In genomic region chr9:92974161-92974661, GRCh38 we compare ENCODE assay signal across 15 cellular contexts. TPM values are rescaled to one million over a fixed set of nuclear protein-coding genes. Genes with fewer than 3 reads are reported as not detected.
DNase-seq lines count a peak whose midpoint lies in the region; ATAC-seq and TF ChIP-seq lines count a peak whose summit lies in the region.
"Had no signal": no experiment of that assay in that cellular context is flagged by ENCODE, and none has a peak within 500 bp of the region (broad histone marks: within the 10 kb centered on the region; RNA-seq: fewer than 3 reads in every experiment).

No MANE protein-coding gene starts in this region.

- peak overlapping the region; percentile 86 for H3K27ac Mint-ChIP-seq in activated CD4-positive, alpha-beta memory T cell treated with anti-CD3 and anti-CD28 coated beads for 36 hours
- no peak overlapping the region for H3K27ac Mint-ChIP-seq in activated CD4-positive, alpha-beta memory T cell treated with anti-CD3 and anti-CD28 coated beads, Interleukin-2, amount 10 ng/mL, durations not matched to agents 7 days and 5 days
- peak overlapping the region; percentile 91 for H3K27ac Mint-ChIP-seq in activated naive CD8-positive, alpha-beta T cell
- peak overlapping the region; percentile 37 for H3K27ac Mint-ChIP-seq in memory B cell

- no peak for DNase-seq in activated CD4-positive, alpha-beta memory T cell treated with anti-CD3 and anti-CD28 coated beads for 36 hours
- DNase-seq in activated CD4-positive, alpha-beta memory T cell treated with anti-CD3 and anti-CD28 coated beads, Interleukin-2, amount 10 ng/mL, durations not matched to agents 7 days and 5 days: no peak
- no peak for DNase-seq in memory B cell (ENCODE audit: low spot score in 2 of 2)
- DNase-seq in upper lobe of right lung: peak; percentile 70
- no peak for DNase-seq in putamen (ENCODE audit: low spot score)
- no peak for DNase-seq in heart right ventricle
- DNase-seq: caudate nucleus, DMS79, NCI-H1105 treated with DMSO at 0.1 percent for 48 hours, NCI-H510A treated with DMSO at 0.1 percent for 48 hours, Right ventricle myocardium superior had no signal

- ATAC-seq in memory B cell (ENCODE audit: low read depth) (no peak), upper lobe of right lung (peak; percentile 66), HG02678 (IDR thresholded peaks at IDR 0.05; ENCODE audit: unreplicated experiment) (no peak), heart right ventricle (no peak)

- peak overlapping the region; percentile 26 for H3K27ac ChIP-seq in upper lobe of right lung
- no peak overlapping the region for H3K27ac ChIP-seq in heart right ventricle
- H3K27ac ChIP-seq: tibial nerve had no signal

- H3K27me3 ChIP-seq in upper lobe of right lung (no peaks in the 10 kb centered on the region), heart right ventricle (peaks cover 0 to 5% (median 0%) of the 10 kb centered on the region in 7 donors)
- H3K27me3 ChIP-seq: tibial nerve had no signal

- peaks cover 38% of the 10 kb centered on the region for H3K4me1 ChIP-seq in upper lobe of right lung
- peaks cover 0 to 65% (median 7%) of the 10 kb centered on the region in 9 donors for H3K4me1 ChIP-seq in heart right ventricle

- H3K4me3 ChIP-seq in upper lobe of right lung (no peak overlapping the region), heart right ventricle (no peak overlapping the region)
- H3K4me3 ChIP-seq: skin epidermis, tibial nerve had no signal

- intact Hi-C loops in activated CD4-positive, alpha-beta memory T cell treated with anti-CD3 and anti-CD28 coated beads for 36 hours (cut with micrococcal nuclease): no loop called here
- intact Hi-C loops in upper lobe of right lung (cut with DNase I): no loop called here
- intact Hi-C loops in heart right ventricle (cut with DNase I): no loop called here

- 76 to 81% methylated on average over 10 of the region's 10 CpGs for WGBS in heart right ventricle, 2 donors

- H3K36me3 ChIP-seq in upper lobe of right lung (peaks cover 5% of the 10 kb centered on the region), heart right ventricle (peaks cover 0 to 31% (median 0%) of the 10 kb centered on the region in 9 donors)
- H3K36me3 ChIP-seq: tibial nerve had no signal

- H3K27me3 Mint-ChIP-seq in activated CD4-positive, alpha-beta memory T cell treated with anti-CD3 and anti-CD28 coated beads for 36 hours: no peaks in the 10 kb centered on the region
- no peaks in the 10 kb centered on the region for H3K27me3 Mint-ChIP-seq in activated CD4-positive, alpha-beta memory T cell treated with anti-CD3 and anti-CD28 coated beads, Interleukin-2, amount 10 ng/mL, durations not matched to agents 7 days and 5 days
- H3K27me3 Mint-ChIP-seq in activated naive CD8-positive, alpha-beta T cell: no peaks in the 10 kb centered on the region
- no peaks in the 10 kb centered on the region for H3K27me3 Mint-ChIP-seq in memory B cell

- POLR2A ChIA-PET in activated CD4-positive, alpha-beta memory T cell treated with anti-CD3 and anti-CD28 coated beads for 36 hours (lab: Charles Lee): interaction anchor here (1.5 kb wide), 1 partner anchor 9 kb away, joined by 3 read pairs; no protein-coding TSS in a partner anchor
- POLR2A ChIA-PET in activated CD4-positive, alpha-beta memory T cell treated with anti-CD3 and anti-CD28 coated beads, Interleukin-2, amount 10 ng/mL, durations not matched to agents 7 days and 5 days (lab: Charles Lee): interaction anchor here (1.1 to 3.2 kb wide), 2 partner anchors 8 to 10 kb away, joined by 3 to 19 read pairs; no protein-coding TSS in a partner anchor

- no peaks in the 10 kb centered on the region for H3K9me3 Mint-ChIP-seq in activated CD4-positive, alpha-beta memory T cell treated with anti-CD3 and anti-CD28 coated beads for 36 hours
- H3K9me3 Mint-ChIP-seq in activated CD4-positive, alpha-beta memory T cell treated with anti-CD3 and anti-CD28 coated beads, Interleukin-2, amount 10 ng/mL, durations not matched to agents 7 days and 5 days: no peaks in the 10 kb centered on the region
- H3K9me3 Mint-ChIP-seq in activated naive CD8-positive, alpha-beta T cell (ENCODE audit: low read depth): no peaks in the 10 kb centered on the region
- no peaks in the 10 kb centered on the region for H3K9me3 Mint-ChIP-seq in memory B cell

- TF ChIP-seq CTCF in upper lobe of right lung (IDR thresholded peaks at IDR 0.05) (no peak), heart right ventricle (IDR thresholded peaks at IDR 0.05) (no peak)

- H3K36me3 Mint-ChIP-seq in activated CD4-positive, alpha-beta memory T cell treated with anti-CD3 and anti-CD28 coated beads for 36 hours: peaks cover 36% of the 10 kb centered on the region
- peaks cover 83% of the 10 kb centered on the region for H3K36me3 Mint-ChIP-seq in activated CD4-positive, alpha-beta memory T cell treated with anti-CD3 and anti-CD28 coated beads, Interleukin-2, amount 10 ng/mL, durations not matched to agents 7 days and 5 days (ENCODE audit: low read depth)
- peaks cover 12% of the 10 kb centered on the region for H3K36me3 Mint-ChIP-seq in activated naive CD8-positive, alpha-beta T cell
- H3K36me3 Mint-ChIP-seq in memory B cell: peaks cover 24% of the 10 kb centered on the region

- peaks cover 87% of the 10 kb centered on the region for H3K4me1 Mint-ChIP-seq in activated CD4-positive, alpha-beta memory T cell treated with anti-CD3 and anti-CD28 coated beads for 36 hours (ENCODE audit: low read depth)
- H3K4me1 Mint-ChIP-seq in activated CD4-positive, alpha-beta memory T cell treated with anti-CD3 and anti-CD28 coated beads, Interleukin-2, amount 10 ng/mL, durations not matched to agents 7 days and 5 days: peaks cover 80% of the 10 kb centered on the region
- peaks cover 91% of the 10 kb centered on the region for H3K4me1 Mint-ChIP-seq in activated naive CD8-positive, alpha-beta T cell (ENCODE audit: low read depth)
- peaks cover 51% of the 10 kb centered on the region for H3K4me1 Mint-ChIP-seq in memory B cell

- no peaks in the 10 kb centered on the region for H3K9me3 ChIP-seq in upper lobe of right lung
- no peaks in the 10 kb centered on the region for H3K9me3 ChIP-seq in heart right ventricle
- H3K9me3 ChIP-seq: tibial nerve had no signal

- CTCF ChIA-PET in activated CD4-positive, alpha-beta memory T cell treated with anti-CD3 and anti-CD28 coated beads for 36 hours (lab: Charles Lee): interaction anchor here (1.4 kb wide), 2 partner anchors 12 to 30 kb away, joined by 5 read pairs; no protein-coding TSS in a partner anchor
- CTCF ChIA-PET in activated CD4-positive, alpha-beta memory T cell treated with anti-CD3 and anti-CD28 coated beads, Interleukin-2, amount 10 ng/mL, durations not matched to agents 7 days and 5 days (lab: Charles Lee): no interaction called here

- no peak overlapping the region for H3K4me3 Mint-ChIP-seq in activated CD4-positive, alpha-beta memory T cell treated with anti-CD3 and anti-CD28 coated beads for 36 hours
- no peak overlapping the region for H3K4me3 Mint-ChIP-seq in activated CD4-positive, alpha-beta memory T cell treated with anti-CD3 and anti-CD28 coated beads, Interleukin-2, amount 10 ng/mL, durations not matched to agents 7 days and 5 days
- H3K4me3 Mint-ChIP-seq in activated naive CD8-positive, alpha-beta T cell: peak overlapping the region; percentile 50
- H3K4me3 Mint-ChIP-seq in memory B cell: no peak overlapping the region

RNA-seq across cellular contexts. Expression of gene FGD3, which starts 26.9 kb away (rescaled TPM):
- 10 to 100 TPM; 41.3 to 47.7 TPM for total RNA-seq in activated CD4-positive, alpha-beta memory T cell treated with anti-CD3 and anti-CD28 coated beads for 36 hours
- 100 to 1,000 TPM; 102 to 104 TPM for total RNA-seq in activated CD4-positive, alpha-beta memory T cell treated with anti-CD3 and anti-CD28 coated beads, Interleukin-2, amount 10 ng/mL, durations not matched to agents 7 days and 5 days
- 21.6 TPM for total RNA-seq in upper lobe of right lung
- 1 to 10 TPM in 9 of 10 donors, under 1 TPM in 1; 0.40 to 8.5 (median 2.2) TPM for total RNA-seq in heart right ventricle
- polyA plus RNA-seq in heart right ventricle: 1 to 10 TPM; 1.6 to 2.3 TPM
